In the genomic region with DNA sequence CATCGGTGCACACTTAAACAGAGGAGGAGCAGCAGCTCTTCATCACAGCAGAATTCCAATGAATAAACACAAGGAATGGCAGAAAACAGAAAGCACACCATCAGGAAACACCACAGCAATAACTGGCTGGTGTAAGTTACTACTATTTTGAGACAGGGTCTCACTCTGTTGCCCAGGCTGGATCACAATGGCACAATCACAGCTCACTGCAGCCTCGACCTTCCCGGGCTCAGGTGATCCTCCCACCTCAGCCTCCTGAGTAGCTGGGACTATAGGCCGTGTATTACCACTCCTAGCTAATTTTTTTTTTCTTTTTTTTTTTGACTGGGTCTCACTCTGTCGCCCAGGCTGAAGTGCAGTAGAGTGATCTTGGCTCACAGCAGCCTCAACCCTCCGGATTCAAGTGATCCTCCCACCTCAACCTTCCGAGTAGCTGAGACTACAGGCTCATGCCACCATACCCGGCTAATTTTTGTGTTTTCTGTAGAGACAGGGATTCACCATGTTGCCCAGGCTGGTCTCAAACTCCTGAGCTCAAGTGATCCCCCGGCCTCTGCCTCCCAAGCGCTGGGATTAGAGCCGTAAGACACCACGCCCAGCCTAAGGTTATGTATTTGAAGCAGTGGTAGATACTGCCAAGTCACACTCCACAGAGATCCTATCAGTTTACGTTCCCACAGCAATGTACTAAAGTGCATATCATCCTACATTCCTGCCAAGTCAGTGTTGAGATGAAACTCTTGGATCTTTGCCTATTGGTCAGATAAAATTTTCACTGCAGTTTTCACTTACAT, we compare ENCODE assay signal across 11 cellular contexts. TPM values are rescaled to one million over a fixed set of nuclear protein-coding genes. Genes with fewer than 3 reads are reported as not detected.
DNase-seq lines count a peak whose midpoint lies in the region; ATAC-seq and TF ChIP-seq lines count a peak whose summit lies in the region.
"Had no signal": no experiment of that assay in that cellular context is flagged by ENCODE, and none has a peak within 500 bp of the region (broad histone marks: within the 10 kb centered on the region; RNA-seq: fewer than 3 reads in every experiment).

No MANE protein-coding gene starts in this region.

- ATAC-seq in GM18858 (IDR thresholded peaks at IDR 0.05; ENCODE audit: unreplicated experiment) (no peak), HG02610 (IDR thresholded peaks at IDR 0.05; ENCODE audit: unreplicated experiment) (no peak)
- ATAC-seq: activated CD8-positive, alpha-beta memory T cell treated with anti-CD3 and anti-CD28 coated beads, Interleukin-2, amount 10 ng/mL, durations not matched to agents 7 days and 5 days had no signal

- H2AK5ac ChIP-seq in trophoblast cell (ENCODE audit: low read length): no peak overlapping the region
- H2AK5ac ChIP-seq in neuronal stem cell (ENCODE audit: low read depth, low read length): no peak overlapping the region

- H3K9me3 ChIP-seq in trophoblast cell (ENCODE audit: insufficient read depth, low read depth, low read length) (peaks cover 1% of the 10 kb centered on the region), neuronal stem cell (replicated peaks in 1 of 2; ENCODE audit: control insufficient read depth in 2 of 2, insufficient read depth in 1 of 2, low read depth in 1 of 2, low read length in 2 of 2) (no peaks in the 10 kb centered on the region)
- H3K9me3 ChIP-seq: SJSA1, upper lobe of left lung had no signal

- H4K91ac ChIP-seq in trophoblast cell (ENCODE audit: low read depth, low read length) (no peak overlapping the region), neuronal stem cell (ENCODE audit: low read depth, low read length, poor library complexity) (no peak overlapping the region)

- POLR2A ChIA-PET in RWPE1 (lab: Yijun Ruan, JAX; ENCODE audit: low non-redundant PET) (no interaction called here), GM10248 (lab: Yijun Ruan, JAX) (interaction anchor here (1.0 kb wide), 1 partner anchor 25 kb away, joined by 3 read pairs; no protein-coding TSS in a partner anchor)

- H3K23ac ChIP-seq in trophoblast cell (ENCODE audit: low read length) (no peak overlapping the region), neuronal stem cell (ENCODE audit: low read depth, low read length, poor library complexity) (no peak overlapping the region)

- H3K4ac ChIP-seq in trophoblast cell (ENCODE audit: low read depth, low read length): no peak overlapping the region
- no peak overlapping the region for H3K4ac ChIP-seq in neuronal stem cell (ENCODE audit: low read length)

- H2BK5ac ChIP-seq in trophoblast cell (ENCODE audit: low read depth, low read length, poor library complexity) (no peak overlapping the region), neuronal stem cell (ENCODE audit: low read length) (no peak overlapping the region)

- H3K18ac ChIP-seq in trophoblast cell (ENCODE audit: low read length) (no peak overlapping the region), neuronal stem cell (ENCODE audit: low read length) (no peak overlapping the region)

- peak; percentile 31 for DNase-seq in GM04503 (ENCODE audit: low read depth)
- no peak for DNase-seq in RWPE1 (ENCODE audit: low spot score)
- peak; percentile 86 for DNase-seq in fibroblast of pulmonary artery (ENCODE audit: low read depth)
- peak; percentile 54 to 83 for DNase-seq in trophoblast cell
- no peak for DNase-seq in neuronal stem cell (ENCODE audit: low spot score)
- no peak for DNase-seq in GM10248 (ENCODE audit: extremely low spot score)
- DNase-seq: activated CD8-positive, alpha-beta memory T cell treated with anti-CD3 and anti-CD28 coated beads, Interleukin-2, amount 10 ng/mL, durations not matched to agents 7 days and 5 days; upper lobe of left lung had no signal

- H3K27me3 ChIP-seq in trophoblast cell (ENCODE audit: insufficient read depth, low read length): no peaks in the 10 kb centered on the region
- H3K27me3 ChIP-seq in neuronal stem cell (ENCODE audit: control insufficient read depth in 3 of 3, insufficient read depth in 3 of 3, low read depth in 1 of 3, low read length in 3 of 3): no peaks in the 10 kb centered on the region
- H3K27me3 ChIP-seq: SJSA1, upper lobe of left lung had no signal

- H2BK15ac ChIP-seq in neuronal stem cell (ENCODE audit: low read length): no peak overlapping the region

- no CpG with 5 or more reads among the region's 13 CpGs for WGBS in trophoblast cell (ENCODE audit: extremely low coverage, insufficient coverage, insufficient read length)
- no CpG with 5 or more reads among the region's 13 CpGs for WGBS in neuronal stem cell (ENCODE audit: extremely low coverage in 2 of 2, insufficient read length in 2 of 2, insufficient replicate concordance in 1 of 2), 2 donors

- H4K12ac ChIP-seq in trophoblast cell (ENCODE audit: low read depth, low read length): no peak overlapping the region

- H2AFZ ChIP-seq in trophoblast cell (ENCODE audit: insufficient read depth, low read length, poor library complexity) (no peak overlapping the region), neuronal stem cell (ENCODE audit: low read length) (no peak overlapping the region)

- CTCF ChIA-PET in RWPE1 (lab: Yijun Ruan, JAX) (no interaction called here), GM10248 (lab: Yijun Ruan, JAX) (interaction anchor here (0.6 to 1.1 kb wide), 3 partner anchors 8 to 29 kb away, joined by 3 to 5 read pairs (median 5); no protein-coding TSS in a partner anchor)

- H4K8ac ChIP-seq in trophoblast cell (ENCODE audit: low read depth, low read length) (no peak overlapping the region), neuronal stem cell (ENCODE audit: low read depth, low read length) (no peak overlapping the region)

- H3K9ac ChIP-seq in trophoblast cell (ENCODE audit: low read length) (no peak overlapping the region), neuronal stem cell (ENCODE audit: low read depth, low read length, poor library complexity) (no peak overlapping the region)

- H3K27ac ChIP-seq in RWPE1 (peak overlapping the region; percentile 59), trophoblast cell (ENCODE audit: low read depth, low read length) (no peak overlapping the region), neuronal stem cell (replicated peaks; ENCODE audit: low read length) (no peak overlapping the region)
- H3K27ac ChIP-seq: SJSA1, upper lobe of left lung had no signal

- no peaks in the 10 kb centered on the region for H3K36me3 ChIP-seq in trophoblast cell (ENCODE audit: control insufficient read depth in 1 of 2, insufficient read depth in 2 of 2, low read length in 2 of 2)
- peaks cover 2 to 41% of the 10 kb centered on the region in 2 donors for H3K36me3 ChIP-seq in neuronal stem cell (replicated peaks in 1 of 2; ENCODE audit: control insufficient read depth in 2 of 2, insufficient read depth in 2 of 2, low read length in 2 of 2)
- H3K36me3 ChIP-seq: SJSA1, upper lobe of left lung had no signal

- H2BK12ac ChIP-seq in trophoblast cell (ENCODE audit: low read length) (no peak overlapping the region), neuronal stem cell (ENCODE audit: low read length) (no peak overlapping the region)

- no peak overlapping the region for H3K4me2 ChIP-seq in trophoblast cell (ENCODE audit: low read length)
- no peak overlapping the region for H3K4me2 ChIP-seq in neuronal stem cell (ENCODE audit: insufficient read depth, low read length, poor library complexity, severe bottlenecking)

- H3K4me3 ChIP-seq in fibroblast of pulmonary artery (replicated peaks; ENCODE audit: low read depth, low read length) (no peak overlapping the region), trophoblast cell (ENCODE audit: low read depth, low read length) (no peak overlapping the region), neuronal stem cell (ENCODE audit: low read length in 2 of 2) (no peak overlapping the region)
- H3K4me3 ChIP-seq: SJSA1, upper lobe of left lung had no signal

- H2BK120ac ChIP-seq in trophoblast cell (ENCODE audit: insufficient read depth, low read length, poor library complexity): no peak overlapping the region
- no peak overlapping the region for H2BK120ac ChIP-seq in neuronal stem cell (ENCODE audit: low read depth, low read length)

- no peak for TF ChIP-seq CTCF in RWPE1 (conservative IDR thresholded peaks at IDR 0.05; ENCODE audit: low read depth)
- no peak for TF ChIP-seq CTCF in fibroblast of pulmonary artery (IDR thresholded peaks at IDR 0.05; ENCODE audit: low read length, missing control alignments)
- no peak for TF ChIP-seq CTCF in GM10248 (IDR thresholded peaks at IDR 0.05; ENCODE audit: control extremely low read depth, extremely low read depth, low read depth, missing control alignments)

- H3K14ac ChIP-seq in trophoblast cell (ENCODE audit: low read length) (no peak overlapping the region), neuronal stem cell (ENCODE audit: low read length) (no peak overlapping the region)

- no peaks in the 10 kb centered on the region for H3K79me1 ChIP-seq in trophoblast cell (ENCODE audit: low read length)
- H3K79me1 ChIP-seq in neuronal stem cell (ENCODE audit: low read depth, low read length): no peaks in the 10 kb centered on the region

- H3K79me2 ChIP-seq in trophoblast cell (ENCODE audit: control insufficient read depth, insufficient read depth, low read length, poor library complexity): no peaks in the 10 kb centered on the region

- H3K4me1 ChIP-seq in trophoblast cell (ENCODE audit: control insufficient read depth in 1 of 2, insufficient read depth in 2 of 2, low read length in 2 of 2) (no peaks in the 10 kb centered on the region), neuronal stem cell (ENCODE audit: control insufficient read depth in 2 of 2, insufficient read depth in 1 of 2, low read depth in 1 of 2, low read length in 2 of 2) (no peaks in the 10 kb centered on the region)
- H3K4me1 ChIP-seq: SJSA1 had no signal

RNA-seq across cellular contexts. Expression of a gene that starts 20.7 kb away (rescaled TPM):
- polyA plus RNA-seq in trophoblast cell (2013): 79.9 and 81.1 TPM in 2 replicates
- polyA plus RNA-seq in neuronal stem cell (2013, experiment 1 of 2): 156 TPM
- polyA plus RNA-seq in neuronal stem cell (2013, experiment 2 of 2): 144 TPM

RNA-seq across cellular contexts. Expression of a gene that starts 42.1 kb away (rescaled TPM):
- polyA plus RNA-seq in trophoblast cell (2013): 10.6 and 11.7 TPM in 2 replicates
- polyA plus RNA-seq in neuronal stem cell (2013, experiment 1 of 2): 13.3 TPM
- 13.3 TPM for polyA plus RNA-seq in neuronal stem cell (2013, experiment 2 of 2)

Comparison
In these comparisons a context has a peak if more than half of its experiments do, and no peak if none do; other contexts are left out.
1. DNase-seq: peak in GM04503 (single experiment), fibroblast of pulmonary artery (single experiment) and trophoblast cell (2 of 2); none in RWPE1 (single experiment), neuronal stem cell (single experiment) and GM10248 (single experiment).